ENCODE assay signal across 10 cellular contexts in the genomic region with DNA sequence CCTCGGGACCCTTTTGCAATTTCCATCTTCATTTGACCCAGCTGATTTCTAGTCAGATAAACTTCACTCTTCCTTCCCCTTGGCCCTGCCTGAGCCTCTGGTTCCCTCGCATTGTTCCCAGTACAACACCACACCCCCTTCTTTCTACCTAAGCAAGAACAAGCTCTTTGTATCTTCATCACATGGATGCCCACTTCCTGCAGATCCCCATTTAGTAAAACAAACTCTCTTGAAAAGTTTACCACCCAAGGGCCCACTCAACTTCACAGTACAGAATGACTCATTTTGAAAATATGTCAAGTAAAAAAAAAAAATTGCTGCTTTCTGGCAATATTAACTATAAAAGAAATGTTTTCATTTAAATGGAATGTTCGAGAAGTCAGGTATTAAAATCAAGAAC. TPM values are rescaled to one million over a fixed set of nuclear protein-coding genes. Genes with fewer than 3 reads are reported as not detected.
DNase-seq lines count a peak whose midpoint lies in the region; ATAC-seq and TF ChIP-seq lines count a peak whose summit lies in the region.
"Had no signal": no experiment of that assay in that cellular context is flagged by ENCODE, and none has a peak within 500 bp of the region (broad histone marks: within the 10 kb centered on the region; RNA-seq: fewer than 3 reads in every experiment).

No MANE protein-coding gene starts in this region.

- H3K36me3 Mint-ChIP-seq in immature natural killer cell = no peaks in the 10 kb centered on the region
- no peaks in the 10 kb centered on the region for H3K36me3 Mint-ChIP-seq in CD4-positive, alpha-beta T cell (ENCODE audit: low read depth)

- CTCF ChIA-PET in CD4-positive, alpha-beta T cell (lab: Charles Lee) = interaction anchor here (1.3 kb wide), 1 partner anchor 14 kb away, joined by 5 read pairs; no protein-coding TSS in a partner anchor

- ATAC-seq in GM19463 (IDR thresholded peaks at IDR 0.05; ENCODE audit: unreplicated experiment) = peak; percentile 54
- no peak for ATAC-seq in CD4-positive, alpha-beta T cell (ENCODE audit: poor library complexity)

- peak; percentile 40 for DNase-seq in NCI-H226
- peak; percentile 1 for DNase-seq in fibroblast of the conjunctiva (ENCODE audit: low read depth)
- peak; percentile 33 for DNase-seq in skeletal muscle cell (ENCODE audit: low read depth)
- no peak for DNase-seq in immature natural killer cell
- DNase-seq in activated CD4-positive, alpha-beta T cell treated with anti-CD3 and anti-CD28 coated beads for 4 hours = no peak
- DNase-seq in CD4-positive, alpha-beta T cell = no peak
- DNase-seq: effector CD4-positive, alpha-beta T cell; NCI-H2081; RPMI8226 had no signal

- intact Hi-C loops in CD4-positive, alpha-beta T cell (cut with DNase I, micrococcal nuclease) = no loop called here

- peaks cover 3 to 18% (median 4%) of the 10 kb centered on the region in 3 donors for H3K27me3 Mint-ChIP-seq in immature natural killer cell (ENCODE audit: low read depth in 3 of 3)
- H3K27me3 Mint-ChIP-seq in CD4-positive, alpha-beta T cell = peaks cover 66% of the 10 kb centered on the region

- no peak for TF ChIP-seq CTCF in CD4-positive, alpha-beta T cell (IDR thresholded peaks at IDR 0.05)

- H3K27ac Mint-ChIP-seq in immature natural killer cell = no peak overlapping the region
- H3K27ac Mint-ChIP-seq in CD4-positive, alpha-beta T cell = no peak overlapping the region

- H3K4me3 ChIP-seq in skeletal muscle cell (ENCODE audit: low read depth, low read length) = no peak overlapping the region

- no peak overlapping the region for H3K4me3 Mint-ChIP-seq in immature natural killer cell
- H3K4me3 Mint-ChIP-seq in CD4-positive, alpha-beta T cell = no peak overlapping the region

- peaks cover 6% of the 10 kb centered on the region in 2 donors for H3K4me1 Mint-ChIP-seq in immature natural killer cell
- no peaks in the 10 kb centered on the region for H3K4me1 Mint-ChIP-seq in CD4-positive, alpha-beta T cell (ENCODE audit: low read depth)

- H3K27ac ChIP-seq in CD4-positive, alpha-beta T cell (ENCODE audit: low read depth, low read length) = no peak overlapping the region

- H3K27me3 ChIP-seq in CD4-positive, alpha-beta T cell (ENCODE audit: control insufficient read depth, insufficient read depth, low read length) = peaks cover 28% of the 10 kb centered on the region

- no peaks in the 10 kb centered on the region for H3K9me3 ChIP-seq in CD4-positive, alpha-beta T cell (ENCODE audit: control insufficient read depth, low read length)

- peaks cover 0 to 2% (median 0%) of the 10 kb centered on the region in 6 donors for H3K9me3 Mint-ChIP-seq in immature natural killer cell
- no peaks in the 10 kb centered on the region for H3K9me3 Mint-ChIP-seq in CD4-positive, alpha-beta T cell

- POLR2A ChIA-PET in CD4-positive, alpha-beta T cell (lab: Charles Lee) = no interaction called here

RNA-seq across cellular contexts. Expression of a gene that starts 5.2 kb away (rescaled TPM):
- polyA plus RNA-seq in immature natural killer cell = not detected
- not detected for total RNA-seq in CD4-positive, alpha-beta T cell

RNA-seq across cellular contexts. Expression of a gene that starts 49.7 kb away (rescaled TPM):
- polyA plus RNA-seq in immature natural killer cell = 1 to 10 TPM; 3.2 to 9.9 (median 4.6) TPM
- total RNA-seq in CD4-positive, alpha-beta T cell = 1 to 10 TPM; 1.8 to 2.2 TPM

Comparison
In these comparisons a context has a peak if more than half of its experiments do, and no peak if none do; other contexts are left out.
1. DNase-seq: peak in NCI-H226 (single experiment), fibroblast of the conjunctiva (single experiment) and skeletal muscle cell (single experiment); none in immature natural killer cell (0 of 3), activated CD4-positive, alpha-beta T cell treated with anti-CD3 and anti-CD28 coated beads for 4 hours (0 of 2) and CD4-positive, alpha-beta T cell (0 of 10).